In the genomic region with DNA sequence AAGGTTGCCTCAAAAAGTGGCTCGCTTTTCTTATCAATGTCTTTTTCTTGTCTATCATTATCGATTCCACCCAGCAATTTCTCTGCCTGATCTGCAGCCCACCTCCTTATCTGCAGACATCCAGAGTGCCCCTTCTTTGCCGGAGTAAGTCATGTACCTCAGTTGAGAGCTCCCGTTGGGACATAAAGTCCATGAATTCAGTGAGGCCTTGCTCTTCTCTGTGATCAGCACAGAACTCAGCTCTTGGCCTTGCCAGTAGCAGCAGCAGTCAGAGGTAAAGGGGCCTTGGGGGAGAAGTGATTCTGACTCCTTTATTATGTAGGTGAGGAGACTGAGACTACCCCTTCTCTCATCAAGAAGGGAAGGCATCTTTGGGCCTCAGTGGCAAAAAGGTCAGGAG, we compare ENCODE assay signal across 22 cellular contexts. TPM values are rescaled to one million over a fixed set of nuclear protein-coding genes. Genes with fewer than 3 reads are reported as not detected.
A peak's percentile ranks its signal among the peaks of the same experiment; 100 is the strongest.
DNase-seq lines count a peak whose midpoint lies in the region; ATAC-seq and TF ChIP-seq lines count a peak whose summit lies in the region.
"Had no signal": no experiment of that assay in that cellular context is flagged by ENCODE, and none has a peak within 500 bp of the region (broad histone marks: within the 10 kb centered on the region; RNA-seq: fewer than 3 reads in every experiment).

No MANE protein-coding gene starts in this region.

- H3K27me3 Mint-ChIP-seq in GM23338 (ENCODE audit: insufficient read depth, low read depth, poor library complexity) = peaks cover 1% of the 10 kb centered on the region
- peaks cover 4% of the 10 kb centered on the region for H3K27me3 Mint-ChIP-seq in activated CD4-positive, alpha-beta memory T cell treated with anti-CD3 and anti-CD28 coated beads, Interleukin-2, amount 10 ng/mL, durations not matched to agents 7 days and 5 days

- intact Hi-C loops in spleen (cut with DNase I; ENCODE audit: low total_unique reads) (no loop called here), mucosa of descending colon (cut with DNase I, micrococcal nuclease) (no loop called here)

- no peaks in the 10 kb centered on the region for H3K9me3 ChIP-seq in spleen
- no peaks in the 10 kb centered on the region for H3K9me3 ChIP-seq in mucosa of descending colon
- H3K9me3 ChIP-seq: BLaER1 treated with 17β-estradiol and CSF1 and Interleukin-3, amounts not matched to agents 10 nM and 100 nM; Caco-2; MG63 had no signal

- ATAC-seq in GM23338 (peak; percentile 50; the same call in 2 of the 3 replicates), HG03025 (IDR thresholded peaks at IDR 0.05; ENCODE audit: low FRiP score, unreplicated experiment) (no peak), mucosa of descending colon (no peak)
- ATAC-seq: HCT116, Panc1 had no signal

- H3K4me1 ChIP-seq in GM23338 (ENCODE audit: insufficient read depth) (no peaks in the 10 kb centered on the region; the same call in 1 of the 2 replicates), spleen (no peaks in the 10 kb centered on the region), mucosa of descending colon (ENCODE audit: low read depth) (no peaks in the 10 kb centered on the region)
- H3K4me1 ChIP-seq: Caco-2 had no signal

- H3K4me1 Mint-ChIP-seq in GM23338 = peaks cover 11% of the 10 kb centered on the region; the same call in 2 of the 3 replicates
- H3K4me1 Mint-ChIP-seq in activated CD4-positive, alpha-beta memory T cell treated with anti-CD3 and anti-CD28 coated beads, Interleukin-2, amount 10 ng/mL, durations not matched to agents 7 days and 5 days = no peaks in the 10 kb centered on the region
- H3K4me1 Mint-ChIP-seq: CD4-positive, alpha-beta memory T cell had no signal

- H3K27me3 ChIP-seq in GM23338 (ENCODE audit: insufficient read depth) (no peaks in the 10 kb centered on the region), spleen (replicated peaks in 1 of 7) (peaks cover 0 to 53% (median 0%) of the 10 kb centered on the region in 7 donors)
- H3K27me3 ChIP-seq: BLaER1 treated with 17β-estradiol and CSF1 and Interleukin-3, amounts not matched to agents 10 nM and 100 nM; MG63 had no signal

- DNase-seq in GM23338 (ENCODE audit: low spot score) (no peak), OCI-M1 (lab: John Stamatoyannopoulos, UW) (peak; percentile 33), erythroblast (lab: John Stamatoyannopoulos, UW) (peak; percentile 75 to 84), spleen (peak; percentile 22), mucosa of descending colon (no peak)
- DNase-seq in activated CD4-positive, alpha-beta memory T cell treated with anti-CD3 and anti-CD28 coated beads, Interleukin-2, amount 10 ng/mL, durations not matched to agents 7 days and 5 days = no peak
- DNase-seq: Caco-2; CD4-positive, alpha-beta memory T cell; DMS79 treated with DMSO at 0.1 percent for 48 hours; GF-D8; MG63; NCI-H2029; NCI-H446; NCI-H524 treated with DMSO at 0.1 percent for 48 hours; NCI-H774; NK-92 treated with Interleukin-12 subunit alpha and Interleukin-12 subunit beta, amount 100 ng/mL, for 24 hours; SHP77 had no signal

- TF ChIP-seq POLR2A in erythroblast (IDR thresholded peaks at IDR 0.05; ENCODE audit: low read length) = no peak
- TF ChIP-seq POLR2A in spleen (IDR thresholded peaks at IDR 0.05) = no peak

- no peak overlapping the region for H3K4me2 ChIP-seq in GM23338
- H3K4me2 ChIP-seq: BLaER1 treated with 17β-estradiol and CSF1 and Interleukin-3, amounts not matched to agents 10 nM and 100 nM had no signal

- no peaks in the 10 kb centered on the region for H3K9me2 ChIP-seq in GM23338 (ENCODE audit: insufficient read depth)

- TF ChIP-seq CTCF in GM23338 (conservative IDR thresholded peaks at IDR 0.05; ENCODE audit: low read depth in 2 of 2) = no peak
- no peak for TF ChIP-seq CTCF in spleen (IDR thresholded peaks at IDR 0.05 in 8 of 11, conservative IDR thresholded peaks at IDR 0.05 in 3 of 11)
- no peak for TF ChIP-seq CTCF in mucosa of descending colon (IDR thresholded peaks at IDR 0.05)

- CTCF ChIA-PET in activated CD4-positive, alpha-beta memory T cell treated with anti-CD3 and anti-CD28 coated beads, Interleukin-2, amount 10 ng/mL, durations not matched to agents 7 days and 5 days (lab: Charles Lee) = interaction anchor here (0.9 to 1.2 kb wide), 2 partner anchors 27 to 101 kb away, joined by 3 to 5 read pairs; a partner anchor contains a TSS

- H3K36me3 ChIP-seq in GM23338 (ENCODE audit: insufficient read depth) (no peaks in the 10 kb centered on the region), spleen (no peaks in the 10 kb centered on the region), mucosa of descending colon (ENCODE audit: low read depth) (no peaks in the 10 kb centered on the region)
- H3K36me3 ChIP-seq: BLaER1 treated with 17β-estradiol and CSF1 and Interleukin-3, amounts not matched to agents 10 nM and 100 nM; MG63 had no signal

- no peaks in the 10 kb centered on the region for H3K36me3 Mint-ChIP-seq in GM23338 (ENCODE audit: low read depth)
- no peaks in the 10 kb centered on the region for H3K36me3 Mint-ChIP-seq in activated CD4-positive, alpha-beta memory T cell treated with anti-CD3 and anti-CD28 coated beads, Interleukin-2, amount 10 ng/mL, durations not matched to agents 7 days and 5 days (ENCODE audit: low read depth)
- H3K36me3 Mint-ChIP-seq: CD4-positive, alpha-beta memory T cell had no signal

- POLR2A ChIA-PET in activated CD4-positive, alpha-beta memory T cell treated with anti-CD3 and anti-CD28 coated beads, Interleukin-2, amount 10 ng/mL, durations not matched to agents 7 days and 5 days (lab: Charles Lee) = interaction anchor here (1.2 kb wide), 1 partner anchor 24 kb away, joined by 3 read pairs; no protein-coding TSS in a partner anchor

- H3K27ac ChIP-seq in GM23338 (ENCODE audit: low read depth) (0 out of 2 replicates have a peak overlapping the region, but pooled peaks have one; percentile 50), spleen (no peak overlapping the region)
- H3K27ac ChIP-seq: BLaER1 treated with 17β-estradiol and CSF1 and Interleukin-3, amounts not matched to agents 10 nM and 100 nM; RWPE1 had no signal

- H3K79me2 ChIP-seq in GM23338 (replicated peaks; ENCODE audit: insufficient read depth) = no peaks in the 10 kb centered on the region

- H3K27ac Mint-ChIP-seq in GM23338 = peak overlapping the region; percentile 30; the same call in 1 of the 2 replicates
- no peak overlapping the region for H3K27ac Mint-ChIP-seq in activated CD4-positive, alpha-beta memory T cell treated with anti-CD3 and anti-CD28 coated beads, Interleukin-2, amount 10 ng/mL, durations not matched to agents 7 days and 5 days
- H3K27ac Mint-ChIP-seq: CD4-positive, alpha-beta memory T cell had no signal

- H3K9me3 Mint-ChIP-seq in GM23338 = no peaks in the 10 kb centered on the region
- no peaks in the 10 kb centered on the region for H3K9me3 Mint-ChIP-seq in activated CD4-positive, alpha-beta memory T cell treated with anti-CD3 and anti-CD28 coated beads, Interleukin-2, amount 10 ng/mL, durations not matched to agents 7 days and 5 days
- H3K9me3 Mint-ChIP-seq: CD4-positive, alpha-beta memory T cell had no signal

- peak overlapping the region; percentile 70; the same call in 1 of the 2 replicates for H2AFZ ChIP-seq in GM23338

- H3K4me3 Mint-ChIP-seq in GM23338 = no peak overlapping the region
- no peak overlapping the region for H3K4me3 Mint-ChIP-seq in activated CD4-positive, alpha-beta memory T cell treated with anti-CD3 and anti-CD28 coated beads, Interleukin-2, amount 10 ng/mL, durations not matched to agents 7 days and 5 days
- H3K4me3 Mint-ChIP-seq: CD4-positive, alpha-beta memory T cell had no signal

- H3K4me3 ChIP-seq in GM23338 = no peak overlapping the region
- no peak overlapping the region for H3K4me3 ChIP-seq in spleen
- H3K4me3 ChIP-seq in mucosa of descending colon = no peak overlapping the region
- H3K4me3 ChIP-seq: BLaER1 treated with 17β-estradiol and CSF1 and Interleukin-3, amounts not matched to agents 10 nM and 100 nM; MG63 had no signal

- H3F3A ChIP-seq in GM23338 (replicated peaks; ENCODE audit: low read depth) = no peaks in the 10 kb centered on the region

- no peaks in the 10 kb centered on the region for H4K20me1 ChIP-seq in GM23338 (replicated peaks; ENCODE audit: insufficient read depth)
- H4K20me1 ChIP-seq: BLaER1 treated with 17β-estradiol and CSF1 and Interleukin-3, amounts not matched to agents 10 nM and 100 nM had no signal

- 90 to 94% (median 93%) methylated on average over 4 of the region's 4 CpGs for WGBS in spleen, 5 donors

TF ChIP-seq in GM23338, 12 proteins besides CTCF, POLR2A, EP300 and RAD21 (continues in another document):
- TF ChIP-seq ZNF114 (CRISPR knock-in tag; IDR thresholded peaks at IDR 0.05) (no peak), NANOG (IDR thresholded peaks at IDR 0.05; ENCODE audit: borderline replicate concordance) (no peak), EZH2 (IDR thresholded peaks at IDR 0.05; ENCODE audit: low read depth, unreplicated experiment) (no peak), CREB1 (CRISPR knock-in tag; IDR thresholded peaks at IDR 0.05; ENCODE audit: low read depth) (no peak), EZH2phosphoT487 (IDR thresholded peaks at IDR 0.05; ENCODE audit: unreplicated experiment) (no peak)
- TF ChIP-seq, protein P1, sequence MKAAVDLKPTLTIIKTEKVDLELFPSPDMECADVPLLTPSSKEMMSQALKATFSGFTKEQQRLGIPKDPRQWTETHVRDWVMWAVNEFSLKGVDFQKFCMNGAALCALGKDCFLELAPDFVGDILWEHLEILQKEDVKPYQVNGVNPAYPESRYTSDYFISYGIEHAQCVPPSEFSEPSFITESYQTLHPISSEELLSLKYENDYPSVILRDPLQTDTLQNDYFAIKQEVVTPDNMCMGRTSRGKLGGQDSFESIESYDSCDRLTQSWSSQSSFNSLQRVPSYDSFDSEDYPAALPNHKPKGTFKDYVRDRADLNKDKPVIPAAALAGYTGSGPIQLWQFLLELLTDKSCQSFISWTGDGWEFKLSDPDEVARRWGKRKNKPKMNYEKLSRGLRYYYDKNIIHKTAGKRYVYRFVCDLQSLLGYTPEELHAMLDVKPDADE (IDR thresholded peaks at IDR 0.05) = no peak

RNA-seq across cellular contexts. Expression of a gene that starts 24.9 kb away (rescaled TPM):
- total RNA-seq in GM23338 (2014; rRNA removed; shearing (Covaris generic)) = 20.7 and 27.5 TPM in 2 replicates
- polyA plus RNA-seq in GM23338 (2016; fragmentation: Nextera tagmentation; extraction: Ambion mirVana) (8.9 and 9.5 TPM in 2 replicates), spleen (10 to 100 TPM in 2 of 3 donors, 1 to 10 TPM in 1; 5.6 to 12.9 (median 11.2) TPM)
- total RNA-seq in spleen (100 to 1,000 TPM in 1 of 7 donors, 10 to 100 TPM in 6; 36.5 to 107 (median 38.6) TPM), mucosa of descending colon (10 to 100 TPM; 28.7 to 43.0 (median 34.0) TPM)
- 10 to 100 TPM; 44.1 to 46.9 TPM for total RNA-seq in activated CD4-positive, alpha-beta memory T cell treated with anti-CD3 and anti-CD28 coated beads, Interleukin-2, amount 10 ng/mL, durations not matched to agents 7 days and 5 days

RNA-seq across cellular contexts. Expression of a gene that starts 27.4 kb away (rescaled TPM):
- total RNA-seq in GM23338 (2014; rRNA removed; shearing (Covaris generic)) = 20.7 and 24.9 TPM in 2 replicates
- polyA plus RNA-seq in GM23338 (2016; fragmentation: Nextera tagmentation; extraction: Ambion mirVana) = 16.8 and 17.4 TPM in 2 replicates
- 10 to 100 TPM; 37.4 to 56.0 (median 44.9) TPM for total RNA-seq in spleen
- polyA plus RNA-seq in spleen = 10 to 100 TPM; 17.3 to 25.7 (median 20.2) TPM
- total RNA-seq in activated CD4-positive, alpha-beta memory T cell treated with anti-CD3 and anti-CD28 coated beads, Interleukin-2, amount 10 ng/mL, durations not matched to agents 7 days and 5 days = 10 to 100 TPM; 35.6 to 39.1 TPM
- 10 to 100 TPM; 33.7 to 53.1 (median 38.2) TPM for total RNA-seq in mucosa of descending colon

Comparison
In these comparisons a context has a peak if more than half of its experiments do, and no peak if none do; other contexts are left out.
1. DNase-seq: peak in OCI-M1 (single experiment), erythroblast (2 of 2) and spleen (single experiment); none in GM23338 (single experiment), activated CD4-positive, alpha-beta memory T cell treated with anti-CD3 and anti-CD28 coated beads, Interleukin-2, amount 10 ng/mL, durations not matched to agents 7 days and 5 days (single experiment) and mucosa of descending colon (0 of 3).